8 cellular contexts compared by ENCODE assay signal in the genomic region with DNA sequence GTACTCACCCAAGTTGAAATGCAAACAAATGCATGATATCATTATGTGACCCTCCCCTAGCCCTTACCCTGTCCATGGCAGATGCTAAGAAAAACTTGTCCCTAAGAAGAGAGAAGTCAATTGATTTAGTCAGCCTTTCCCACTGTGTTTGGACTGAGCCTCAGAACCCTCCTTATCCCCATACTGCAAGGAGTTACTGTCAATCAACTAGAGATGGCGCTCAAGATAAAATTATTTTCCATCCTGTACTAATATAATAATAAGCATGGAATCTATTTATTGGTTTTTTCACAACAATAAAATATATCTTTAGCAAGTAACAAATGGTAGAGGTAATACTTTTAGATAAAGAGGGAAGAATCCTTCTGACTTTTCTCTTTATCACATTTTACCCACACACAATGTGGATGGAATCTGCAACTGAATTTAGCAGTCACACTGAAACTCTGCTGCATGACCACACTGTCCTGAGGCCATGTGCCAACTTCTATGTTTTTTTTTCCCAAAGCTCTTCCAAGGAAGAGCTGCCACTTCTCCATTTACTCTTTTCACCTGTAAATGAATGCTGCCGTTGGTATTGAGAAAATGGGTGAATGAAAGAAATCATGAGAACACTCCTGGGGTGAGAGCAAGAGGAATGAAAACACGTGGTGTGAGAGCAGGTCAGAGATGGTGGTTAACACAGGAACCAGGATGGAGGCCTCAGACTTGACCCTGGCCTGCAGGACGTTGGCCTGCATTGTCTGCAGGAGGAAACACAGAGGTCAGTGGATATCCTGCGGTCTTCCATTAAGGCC. TPM values are rescaled to one million over a fixed set of nuclear protein-coding genes. Genes with fewer than 3 reads are reported as not detected.
A peak's percentile ranks its signal among the peaks of the same experiment; 100 is the strongest.
DNase-seq lines count a peak whose midpoint lies in the region; ATAC-seq and TF ChIP-seq lines count a peak whose summit lies in the region.

No MANE protein-coding gene starts in this region.

- no peak for TF ChIP-seq CTCF in KMS-11 (conservative IDR thresholded peaks at IDR 0.05; ENCODE audit: low read depth, low read length)
- no peak for TF ChIP-seq CTCF in gastrocnemius medialis (IDR thresholded peaks at IDR 0.05 in 4 of 5, conservative IDR thresholded peaks at IDR 0.05 in 1 of 5)

- peak overlapping the region; percentile 26; the same call in 1 of the 2 replicates for H3K9ac ChIP-seq in KMS-11

- in situ Hi-C loops in gastrocnemius medialis (cut with MboI; ENCODE audit: low sequenced_read_pairs in 4 of 4) = no loop called here

- H3K4me3 ChIP-seq in KMS-11 (IDR thresholded peaks at IDR 0.05; ENCODE audit: insufficient read depth, low read depth, low read length) = no peak overlapping the region
- H3K4me3 ChIP-seq in gastrocnemius medialis = no peak overlapping the region

- H3K4me1 ChIP-seq in KMS-11 (ENCODE audit: low read depth, poor library complexity, severe bottlenecking) = peaks cover 74% of the 10 kb centered on the region
- H3K4me1 ChIP-seq in gastrocnemius medialis = peaks cover 7 to 9% of the 10 kb centered on the region in 2 donors

- ATAC-seq in GM18520 (IDR thresholded peaks at IDR 0.05; ENCODE audit: unreplicated experiment) = peak; percentile 38
- ATAC-seq in gastrocnemius medialis = no peak
- ATAC-seq in HG03565 (IDR thresholded peaks at IDR 0.05; ENCODE audit: unreplicated experiment) = no peak
- ATAC-seq in GM19023 (IDR thresholded peaks at IDR 0.05; ENCODE audit: unreplicated experiment) = no peak

- H3K79me2 ChIP-seq in KMS-11 (ENCODE audit: insufficient read depth, low read depth) = no peaks in the 10 kb centered on the region

- no peaks in the 10 kb centered on the region for H3K27me3 ChIP-seq in KMS-11 (ENCODE audit: insufficient read depth, low read depth)
- no peaks in the 10 kb centered on the region for H3K27me3 ChIP-seq in gastrocnemius medialis

- peak overlapping the region; percentile 78 for H3K4me2 ChIP-seq in KMS-11

- no peak for TF ChIP-seq POLR2A in gastrocnemius medialis (IDR thresholded peaks at IDR 0.05)

- H3K9me3 ChIP-seq in gastrocnemius medialis = no peaks in the 10 kb centered on the region

- intact Hi-C loops in gastrocnemius medialis (cut with DNase I; ENCODE audit: low total_unique reads) = no loop called here

- H3K27ac ChIP-seq in KMS-11 (peak overlapping the region; percentile 83), gastrocnemius medialis (peak overlapping the region in 3 of 4 donors; percentile 6 to 50 (median 26))

- H3K36me3 ChIP-seq in KMS-11 (ENCODE audit: insufficient read depth) (no peaks in the 10 kb centered on the region), gastrocnemius medialis (no peaks in the 10 kb centered on the region)

- H4K20me1 ChIP-seq in KMS-11 (ENCODE audit: insufficient read depth) = no peaks in the 10 kb centered on the region

- peak overlapping the region; percentile 64 for H2AFZ ChIP-seq in KMS-11 (ENCODE audit: low read depth)

- DNase-seq in dermis blood vessel endothelial cell (peak; percentile 93), gastrocnemius medialis (no peak), Kasumi-1 (lab: John Stamatoyannopoulos, UW) (no peak)
- no peak for DNase-seq in stimulated activated CD4-positive, alpha-beta T cell treated with anti-CD3 and anti-CD28 coated beads, Interleukin-2, amount 100 ng/mL, for 48 hours

RNA-seq across cellular contexts. Expression of a gene that starts 10.5 kb away (rescaled TPM):
- total RNA-seq in dermis blood vessel endothelial cell (96.7 and 157 TPM in 2 replicates), gastrocnemius medialis (1 to 10 TPM in 3 of 4 donors, under 1 TPM in 1; 0.82 to 4.3 (median 2.8) TPM)

Comparison
In these comparisons a context has a peak if more than half of its experiments do, and no peak if none do; other contexts are left out.
1. RNA of a gene that starts 10.5 kb away (total RNA-seq): 96.7 to 157 TPM in dermis blood vessel endothelial cell; 0.82 to 4.3 TPM in gastrocnemius medialis; every median in the first group is over 10 times any median in the second.